Comparison of ENCODE assay signal across 7 cellular contexts in the genomic region with DNA sequence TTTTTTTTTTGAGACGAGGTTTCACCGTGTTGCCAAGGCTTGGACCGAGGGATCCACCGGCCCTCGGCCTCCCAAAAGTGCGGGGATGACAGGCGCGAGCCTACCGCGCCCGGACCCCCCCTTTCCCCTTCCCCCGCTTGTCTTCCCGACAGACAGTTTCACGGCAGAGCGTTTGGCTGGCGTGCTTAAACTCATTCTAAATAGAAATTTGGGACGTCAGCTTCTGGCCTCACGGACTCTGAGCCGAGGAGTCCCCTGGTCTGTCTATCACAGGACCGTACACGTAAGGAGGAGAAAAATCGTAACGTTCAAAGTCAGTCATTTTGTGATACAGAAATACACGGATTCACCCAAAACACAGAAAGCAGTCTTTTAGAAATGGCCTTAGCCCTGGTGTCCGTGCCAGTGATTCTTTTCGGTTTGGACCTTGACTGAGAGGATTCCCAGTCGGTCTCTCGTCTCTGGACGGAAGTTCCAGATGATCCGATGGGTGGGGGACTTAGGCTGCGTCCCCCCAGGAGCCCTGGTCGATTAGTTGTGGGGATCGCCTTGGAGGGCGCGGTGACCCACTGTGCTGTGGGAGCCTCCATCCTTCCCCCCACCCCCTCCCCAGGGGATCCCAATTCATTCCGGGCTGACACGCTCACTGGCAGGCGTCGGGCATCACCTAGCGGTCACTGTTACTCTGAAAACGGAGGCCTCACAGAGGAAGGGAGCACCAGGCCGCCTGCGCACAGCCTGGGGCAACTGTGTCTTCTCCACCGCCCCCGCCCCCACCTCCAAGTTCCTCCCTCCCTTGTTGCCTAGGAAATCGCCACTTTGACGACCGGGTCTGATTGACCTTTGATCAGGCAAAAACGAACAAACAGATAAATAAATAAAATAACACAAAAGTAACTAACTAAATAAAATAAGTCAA.
A peak's percentile ranks its signal among the peaks of the same experiment; 100 is the strongest.
DNase-seq lines count a peak whose midpoint lies in the region; ATAC-seq and TF ChIP-seq lines count a peak whose summit lies in the region.
"Not testable (repeated sequence)": the region's sequence is repeated elsewhere in the genome, so short reads cannot be mapped to it uniquely, and the experiment has no call there.

No MANE protein-coding gene starts in this region.

- H3K27me3 ChIP-seq in lower lobe of right lung (ENCODE audit: low read depth), result not testable (repeated sequence)

- H3K27me3 Mint-ChIP-seq in activated naive CD8-positive, alpha-beta T cell treated with anti-CD3 and anti-CD28 coated beads, Interleukin-2, amount 10 ng/mL, durations not matched to agents 7 days and 5 days, result not testable (repeated sequence)

- TF ChIP-seq CTCF in lower lobe of right lung (IDR thresholded peaks at IDR 0.05), result not testable (repeated sequence)

- H3K27ac ChIP-seq in lower lobe of right lung, result not testable (repeated sequence)

- not testable (repeated sequence) for H3K9me3 Mint-ChIP-seq in activated naive CD8-positive, alpha-beta T cell treated with anti-CD3 and anti-CD28 coated beads, Interleukin-2, amount 10 ng/mL, durations not matched to agents 7 days and 5 days

- ATAC-seq in GM18867 (IDR thresholded peaks at IDR 0.05; ENCODE audit: unreplicated experiment), result peak; percentile 50
- ATAC-seq in GM21360 (IDR thresholded peaks at IDR 0.05; ENCODE audit: unreplicated experiment), result peak; percentile 39
- peak; percentile 35 for ATAC-seq in HG02623 (IDR thresholded peaks at IDR 0.05; ENCODE audit: unreplicated experiment)
- ATAC-seq in HG03095 (IDR thresholded peaks at IDR 0.05; ENCODE audit: unreplicated experiment), result peak; percentile 40
- ATAC-seq in HG03565 (IDR thresholded peaks at IDR 0.05; ENCODE audit: unreplicated experiment), result peak; percentile 37
- ATAC-seq in activated naive CD8-positive, alpha-beta T cell treated with anti-CD3 and anti-CD28 coated beads, Interleukin-2, amount 10 ng/mL, durations not matched to agents 7 days and 5 days (ENCODE audit: low read depth), result peak; percentile 42
- peak; percentile 79 to 85 for ATAC-seq in lower lobe of right lung

- DNase-seq in activated naive CD8-positive, alpha-beta T cell treated with anti-CD3 and anti-CD28 coated beads, Interleukin-2, amount 10 ng/mL, durations not matched to agents 7 days and 5 days; lower lobe of right lung: not testable (repeated sequence)

- not testable (repeated sequence) for H3K4me1 ChIP-seq in lower lobe of right lung

- POLR2A ChIA-PET in activated naive CD8-positive, alpha-beta T cell treated with anti-CD3 and anti-CD28 coated beads, Interleukin-2, amount 10 ng/mL, durations not matched to agents 7 days and 5 days (lab: Charles Lee), result not testable (repeated sequence)

- H3K27ac Mint-ChIP-seq in activated naive CD8-positive, alpha-beta T cell treated with anti-CD3 and anti-CD28 coated beads, Interleukin-2, amount 10 ng/mL, durations not matched to agents 7 days and 5 days, result not testable (repeated sequence)

- H3K36me3 Mint-ChIP-seq in activated naive CD8-positive, alpha-beta T cell treated with anti-CD3 and anti-CD28 coated beads, Interleukin-2, amount 10 ng/mL, durations not matched to agents 7 days and 5 days, result not testable (repeated sequence)

- not testable (repeated sequence) for H3K4me1 Mint-ChIP-seq in activated naive CD8-positive, alpha-beta T cell treated with anti-CD3 and anti-CD28 coated beads, Interleukin-2, amount 10 ng/mL, durations not matched to agents 7 days and 5 days

- not testable (repeated sequence) for H3K36me3 ChIP-seq in lower lobe of right lung

- H3K4me3 Mint-ChIP-seq in activated naive CD8-positive, alpha-beta T cell treated with anti-CD3 and anti-CD28 coated beads, Interleukin-2, amount 10 ng/mL, durations not matched to agents 7 days and 5 days, result not testable (repeated sequence)

- not testable (repeated sequence) for H3K4me3 ChIP-seq in lower lobe of right lung

- H3K9me3 ChIP-seq in lower lobe of right lung, result not testable (repeated sequence)

- intact Hi-C loops in lower lobe of right lung (cut with DNase I), result not testable (repeated sequence)
